In the genomic region with DNA sequence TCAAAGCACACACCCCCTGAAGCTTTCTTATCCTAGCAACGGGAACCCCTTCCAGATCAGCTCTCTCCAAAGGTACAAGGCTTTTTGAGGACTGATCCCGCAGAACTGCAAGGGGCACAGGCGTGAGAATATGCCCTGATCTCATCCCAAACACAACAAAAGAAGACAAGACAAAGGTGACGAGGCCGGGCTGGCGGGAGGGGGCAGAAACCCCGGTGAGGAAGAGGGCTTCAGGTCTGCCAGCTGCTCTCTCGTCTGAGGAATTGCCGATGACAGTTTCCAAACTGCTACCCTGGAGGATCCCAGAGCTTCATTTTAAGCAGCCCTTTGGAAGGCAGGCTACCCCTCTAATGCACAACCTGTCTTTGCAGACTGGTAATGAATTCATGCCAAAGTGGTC, we compare ENCODE assay signal across 9 cellular contexts. TPM values are rescaled to one million over a fixed set of nuclear protein-coding genes. Genes with fewer than 3 reads are reported as not detected.
A peak's percentile ranks its signal among the peaks of the same experiment; 100 is the strongest.
DNase-seq lines count a peak whose midpoint lies in the region; ATAC-seq and TF ChIP-seq lines count a peak whose summit lies in the region.
"Had no signal": no experiment of that assay in that cellular context is flagged by ENCODE, and none has a peak within 500 bp of the region (broad histone marks: within the 10 kb centered on the region; RNA-seq: fewer than 3 reads in every experiment).

No MANE protein-coding gene starts in this region.

- peak overlapping the region; percentile 97 for H3K27ac Mint-ChIP-seq in activated T-cell treated with anti-CD3 and anti-CD28 coated beads, Interleukin-2, amount 50 U/mL, for 24 hours
- H3K27ac Mint-ChIP-seq in activated CD8-positive, alpha-beta T cell treated with anti-CD3 and anti-CD28 coated beads, Interleukin-2, amount 10 ng/mL, durations not matched to agents 7 days and 5 days, result peak overlapping the region; percentile 100

- H3K9me3 Mint-ChIP-seq in activated T-cell treated with anti-CD3 and anti-CD28 coated beads, Interleukin-2, amount 50 U/mL, for 24 hours, result no peaks in the 10 kb centered on the region
- H3K9me3 Mint-ChIP-seq in activated CD8-positive, alpha-beta T cell treated with anti-CD3 and anti-CD28 coated beads, Interleukin-2, amount 10 ng/mL, durations not matched to agents 7 days and 5 days (ENCODE audit: insufficient read depth), result no peaks in the 10 kb centered on the region

- DNase-seq in activated T-cell treated with anti-CD3 and anti-CD28 coated beads, Interleukin-2, amount 50 U/mL, for 24 hours, result no peak
- DNase-seq in activated T-cell treated with anti-CD3 and anti-CD28 coated beads, Interleukin-2, amount 50 U/mL, for 1 hour, result no peak
- no peak for DNase-seq in activated CD8-positive, alpha-beta T cell treated with anti-CD3 and anti-CD28 coated beads, Interleukin-2, amount 10 ng/mL, durations not matched to agents 7 days and 5 days
- no peak for DNase-seq in GM13976 (ENCODE audit: low spot score)
- DNase-seq: C1 segment of cervical spinal cord had no signal

- peaks cover 81% of the 10 kb centered on the region for H3K36me3 Mint-ChIP-seq in activated T-cell treated with anti-CD3 and anti-CD28 coated beads, Interleukin-2, amount 50 U/mL, for 24 hours (ENCODE audit: low read depth)
- peaks cover 37% of the 10 kb centered on the region for H3K36me3 Mint-ChIP-seq in activated CD8-positive, alpha-beta T cell treated with anti-CD3 and anti-CD28 coated beads, Interleukin-2, amount 10 ng/mL, durations not matched to agents 7 days and 5 days (ENCODE audit: low read depth)

- TF ChIP-seq CTCF in GM13976 (IDR thresholded peaks at IDR 0.05; ENCODE audit: borderline replicate concordance, control extremely low read depth, extremely low read depth, insufficient read depth, missing control alignments), result no peak

- H3K9me3 ChIP-seq in iPS-18a (ENCODE audit: control insufficient read depth, low read depth, low read length) (peaks cover 4% of the 10 kb centered on the region), stomach smooth muscle (ENCODE audit: control insufficient read depth in 2 of 2, low read length in 2 of 2) (no peaks in the 10 kb centered on the region)

- H3K27me3 ChIP-seq in iPS-18a (ENCODE audit: control insufficient read depth, insufficient read depth, low read length), result no peaks in the 10 kb centered on the region
- H3K27me3 ChIP-seq in stomach smooth muscle (ENCODE audit: control insufficient read depth in 1 of 2, insufficient read depth in 2 of 2, low read length in 2 of 2), result peaks cover 0 to 6% of the 10 kb centered on the region in 2 donors

- no peaks in the 10 kb centered on the region for H3K27me3 Mint-ChIP-seq in activated T-cell treated with anti-CD3 and anti-CD28 coated beads, Interleukin-2, amount 50 U/mL, for 24 hours
- H3K27me3 Mint-ChIP-seq in activated CD8-positive, alpha-beta T cell treated with anti-CD3 and anti-CD28 coated beads, Interleukin-2, amount 10 ng/mL, durations not matched to agents 7 days and 5 days (ENCODE audit: low read depth), result no peaks in the 10 kb centered on the region

- peaks cover 4% of the 10 kb centered on the region for H3K36me3 ChIP-seq in iPS-18a (ENCODE audit: control insufficient read depth, low read depth, low read length)
- H3K36me3 ChIP-seq in stomach smooth muscle (ENCODE audit: control insufficient read depth in 2 of 2, insufficient read depth in 2 of 2, low read length in 2 of 2), result no peaks in the 10 kb centered on the region

- POLR2A ChIA-PET in activated CD8-positive, alpha-beta T cell treated with anti-CD3 and anti-CD28 coated beads, Interleukin-2, amount 10 ng/mL, durations not matched to agents 7 days and 5 days (lab: Charles Lee), result interaction anchor here (0.7 to 9.0 kb wide), 6 partner anchors 9 to 46 kb away, joined by 3 to 117 read pairs (median 4); a partner anchor contains a TSS

- H3K9ac ChIP-seq in iPS-18a (ENCODE audit: low read length) (no peak overlapping the region), stomach smooth muscle (ENCODE audit: low read length in 2 of 2) (peak overlapping the region in 1 of 2 donors; percentile 33)

- CTCF ChIA-PET in activated CD8-positive, alpha-beta T cell treated with anti-CD3 and anti-CD28 coated beads, Interleukin-2, amount 10 ng/mL, durations not matched to agents 7 days and 5 days (lab: Charles Lee), result interaction anchor here (1.0 to 7.0 kb wide), 4 partner anchors 15 to 205 kb away, joined by 3 to 37 read pairs (median 22); a partner anchor contains a TSS

- ATAC-seq in activated CD8-positive, alpha-beta T cell treated with anti-CD3 and anti-CD28 coated beads, Interleukin-2, amount 10 ng/mL, durations not matched to agents 7 days and 5 days, result no peak
- ATAC-seq in GM19328 (IDR thresholded peaks at IDR 0.05; ENCODE audit: unreplicated experiment) (no peak), HG03175 (IDR thresholded peaks at IDR 0.05; ENCODE audit: unreplicated experiment) (no peak)

- H3K27ac ChIP-seq in iPS-18a (ENCODE audit: low read length) (no peak overlapping the region), stomach smooth muscle (ENCODE audit: low read length) (peak overlapping the region; percentile 99)

- H3K4me3 ChIP-seq in iPS-18a (ENCODE audit: low read length) (peak overlapping the region; percentile 87), stomach smooth muscle (ENCODE audit: low read length in 2 of 2) (peak overlapping the region; percentile 54 to 96)

- H3K4me1 ChIP-seq in iPS-18a (ENCODE audit: control insufficient read depth, low read depth, low read length) (peaks cover 7% of the 10 kb centered on the region), stomach smooth muscle (ENCODE audit: control insufficient read depth, insufficient read depth, low read length) (peaks cover 48% of the 10 kb centered on the region)

- H3K4me3 Mint-ChIP-seq in activated T-cell treated with anti-CD3 and anti-CD28 coated beads, Interleukin-2, amount 50 U/mL, for 24 hours, result peak overlapping the region; percentile 100
- peak overlapping the region; percentile 100 for H3K4me3 Mint-ChIP-seq in activated CD8-positive, alpha-beta T cell treated with anti-CD3 and anti-CD28 coated beads, Interleukin-2, amount 10 ng/mL, durations not matched to agents 7 days and 5 days

- in situ Hi-C loops in GM13976 (cut with MboI; ENCODE audit: low sequenced_read_pairs, unreplicated experiment), result no loop called here

- H3K4me1 Mint-ChIP-seq in activated T-cell treated with anti-CD3 and anti-CD28 coated beads, Interleukin-2, amount 50 U/mL, for 24 hours (ENCODE audit: low read depth), result peaks cover 42% of the 10 kb centered on the region
- H3K4me1 Mint-ChIP-seq in activated CD8-positive, alpha-beta T cell treated with anti-CD3 and anti-CD28 coated beads, Interleukin-2, amount 10 ng/mL, durations not matched to agents 7 days and 5 days (ENCODE audit: low read depth), result peaks cover 28% of the 10 kb centered on the region

RNA-seq across cellular contexts. Expression of a gene that starts 3.4 kb away (rescaled TPM):
- total RNA-seq in activated CD8-positive, alpha-beta T cell treated with anti-CD3 and anti-CD28 coated beads, Interleukin-2, amount 10 ng/mL, durations not matched to agents 7 days and 5 days, result 100 to 1,000 TPM; 141 to 146 TPM

RNA-seq across cellular contexts. Expression of a gene that starts 4.3 kb away (rescaled TPM):
- total RNA-seq in activated CD8-positive, alpha-beta T cell treated with anti-CD3 and anti-CD28 coated beads, Interleukin-2, amount 10 ng/mL, durations not matched to agents 7 days and 5 days, result 1 to 10 TPM; 5.9 to 6.2 TPM

RNA-seq across cellular contexts. Expression of a gene that starts 23.8 kb away (rescaled TPM):
- total RNA-seq in activated CD8-positive, alpha-beta T cell treated with anti-CD3 and anti-CD28 coated beads, Interleukin-2, amount 10 ng/mL, durations not matched to agents 7 days and 5 days, result 10 to 100 TPM; 12.1 to 13.6 TPM

RNA-seq across cellular contexts. Expression of a gene that starts 33.4 kb away (rescaled TPM):
- 100 to 1,000 TPM in 1 of 2 experiments, 10 to 100 TPM in 1; 98.9 to 106 TPM for total RNA-seq in activated CD8-positive, alpha-beta T cell treated with anti-CD3 and anti-CD28 coated beads, Interleukin-2, amount 10 ng/mL, durations not matched to agents 7 days and 5 days

RNA-seq across cellular contexts. Expression of a gene that starts 42.2 kb away (rescaled TPM):
- total RNA-seq in activated CD8-positive, alpha-beta T cell treated with anti-CD3 and anti-CD28 coated beads, Interleukin-2, amount 10 ng/mL, durations not matched to agents 7 days and 5 days, result 100 to 1,000 TPM; 317 to 324 TPM
